8 cellular contexts compared by ENCODE assay signal in the genomic region with DNA sequence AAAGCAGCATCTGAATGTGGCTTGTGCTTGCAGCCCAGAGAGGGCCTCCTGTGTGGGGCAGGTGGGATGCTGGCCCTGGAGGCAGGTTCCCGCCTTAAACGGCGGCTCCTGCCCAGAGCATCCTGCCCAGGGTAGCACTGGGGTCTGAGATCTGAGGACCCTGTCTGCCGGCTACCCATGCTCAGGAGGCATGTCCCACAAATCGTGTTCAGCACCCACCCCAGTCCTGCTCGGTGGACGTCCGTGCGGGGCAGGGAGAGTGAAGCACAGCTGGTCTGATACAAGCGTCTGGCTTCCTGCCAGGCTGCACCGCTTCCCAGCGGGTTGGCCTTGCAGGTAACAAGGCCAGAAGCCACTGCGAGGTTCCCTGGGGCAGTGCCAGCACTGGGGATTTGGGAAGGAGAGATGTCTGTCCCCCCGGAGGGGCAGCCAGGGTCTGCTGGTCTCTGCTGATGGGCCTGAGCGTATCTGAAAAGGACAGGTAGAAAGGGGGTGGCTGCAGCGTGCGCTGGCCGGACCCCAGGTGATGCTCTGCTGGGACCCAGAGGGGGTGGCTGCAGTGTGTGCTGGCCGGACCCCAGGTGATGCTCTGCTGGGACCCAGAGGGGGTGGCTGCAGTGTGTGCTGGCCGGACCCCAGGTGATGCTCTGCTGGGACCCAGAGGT. TPM values are rescaled to one million over a fixed set of nuclear protein-coding genes. Genes with fewer than 3 reads are reported as not detected.
DNase-seq lines count a peak whose midpoint lies in the region; ATAC-seq and TF ChIP-seq lines count a peak whose summit lies in the region.

No MANE protein-coding gene starts in this region.

- no peaks in the 10 kb centered on the region for H3K9me3 Mint-ChIP-seq in CD8-positive, alpha-beta memory T cell
- H3K9me3 Mint-ChIP-seq in nephron progenitor cell = no peaks in the 10 kb centered on the region

- ATAC-seq in HG02981 (IDR thresholded peaks at IDR 0.05; ENCODE audit: unreplicated experiment) (no peak), sciatic nerve (no peak)

- peak overlapping the region; percentile 83 for H3K4me3 ChIP-seq in CD8-positive, alpha-beta memory T cell (ENCODE audit: low read length)
- no peak overlapping the region for H3K4me3 ChIP-seq in dorsolateral prefrontal cortex
- H3K4me3 ChIP-seq in HAP-1 = no peak overlapping the region

- peak in 1 of 5 donors; percentile 62 for DNase-seq in CD8-positive, alpha-beta memory T cell
- DNase-seq in NCI-H345 (lab: John Stamatoyannopoulos, UW) (peak; percentile 71), dorsolateral prefrontal cortex (no peak), nephron progenitor cell (peak; percentile 2), HAP-1 (ENCODE audit: low spot score in 2 of 2) (no peak), sciatic nerve (ENCODE audit: low spot score) (no peak)
- no peak for DNase-seq in activated CD4-positive, CD25-positive, alpha-beta regulatory T cell treated with anti-CD3 and anti-CD28 coated beads, Interleukin-2, amount 50 U/mL, for 72 hours

- peaks cover 0 to 6% of the 10 kb centered on the region in 2 donors for H3K27me3 Mint-ChIP-seq in CD8-positive, alpha-beta memory T cell
- H3K27me3 Mint-ChIP-seq in nephron progenitor cell (ENCODE audit: low read depth, poor library complexity) = no peaks in the 10 kb centered on the region

- peak overlapping the region; percentile 15 for H3K27ac ChIP-seq in CD8-positive, alpha-beta memory T cell (ENCODE audit: low read depth, low read length)
- peak overlapping the region in 34 of 59 donors; percentile 32 to 84 (median 62) for H3K27ac ChIP-seq in dorsolateral prefrontal cortex

- CTCF ChIA-PET in CD8-positive, alpha-beta memory T cell (lab: Charles Lee) = interaction anchor here (0.7 to 3.4 kb wide), 3 partner anchors 18 to 61 kb away, joined by 3 to 14 read pairs (median 3); no protein-coding TSS in a partner anchor

- H3K4me3 Mint-ChIP-seq in CD8-positive, alpha-beta memory T cell = peak overlapping the region; percentile 84 to 93 (median 88)
- no peak overlapping the region for H3K4me3 Mint-ChIP-seq in nephron progenitor cell

- peaks cover 67% of the 10 kb centered on the region for H3K4me1 ChIP-seq in CD8-positive, alpha-beta memory T cell (ENCODE audit: insufficient read depth, low read length)
- peaks cover 21% of the 10 kb centered on the region for H3K4me1 ChIP-seq in HAP-1

- intact Hi-C loops in dorsolateral prefrontal cortex (cut with DNase I) = no loop called here
- intact Hi-C loops in sciatic nerve (cut with DNase I) = no loop called here

- no peaks in the 10 kb centered on the region for H3K27me3 ChIP-seq in CD8-positive, alpha-beta memory T cell (ENCODE audit: insufficient read depth, low read length, poor library complexity, severe bottlenecking)
- H3K27me3 ChIP-seq in dorsolateral prefrontal cortex (no peaks in the 10 kb centered on the region), HAP-1 (ENCODE audit: low read depth) (no peaks in the 10 kb centered on the region)

- TF ChIP-seq CTCF in dorsolateral prefrontal cortex (IDR thresholded peaks at IDR 0.05 in 54 of 56, conservative IDR thresholded peaks at IDR 0.05 in 2 of 56; ENCODE audit: low read depth in 1 of 56, partially characterized antibody in 56 of 56) = no peak
- TF ChIP-seq CTCF in nephron progenitor cell (IDR thresholded peaks at IDR 0.05) = no peak

- peak overlapping the region; percentile 95 to 100 (median 100) for H3K27ac Mint-ChIP-seq in CD8-positive, alpha-beta memory T cell
- no peak overlapping the region for H3K27ac Mint-ChIP-seq in nephron progenitor cell

- H3K9me3 ChIP-seq in CD8-positive, alpha-beta memory T cell (ENCODE audit: low read length) = no peaks in the 10 kb centered on the region
- no peaks in the 10 kb centered on the region for H3K9me3 ChIP-seq in HAP-1

- POLR2A ChIA-PET in CD8-positive, alpha-beta memory T cell (lab: Charles Lee) = interaction anchor here (1.0 to 1.6 kb wide), 4 partner anchors 12 to 125 kb away, joined by 3 to 4 read pairs (median 4); a partner anchor contains a TSS

- in situ Hi-C loops in HAP-1 (cut with MboI; ENCODE audit: low sequenced_read_pairs) = no loop called here

- peaks cover 0 to 25% (median 2%) of the 10 kb centered on the region in 3 donors for H3K36me3 Mint-ChIP-seq in CD8-positive, alpha-beta memory T cell
- H3K36me3 Mint-ChIP-seq in nephron progenitor cell (ENCODE audit: low read depth) = peaks cover 5% of the 10 kb centered on the region

- peaks cover 35 to 65% (median 44%) of the 10 kb centered on the region in 3 donors for H3K4me1 Mint-ChIP-seq in CD8-positive, alpha-beta memory T cell
- peaks cover 34% of the 10 kb centered on the region for H3K4me1 Mint-ChIP-seq in nephron progenitor cell

- peaks cover 8% of the 10 kb centered on the region for H3K36me3 ChIP-seq in CD8-positive, alpha-beta memory T cell (ENCODE audit: insufficient read depth, low read length)
- peaks cover 37% of the 10 kb centered on the region for H3K36me3 ChIP-seq in HAP-1 (replicated peaks)

RNA-seq across cellular contexts. Expression of a gene that starts 3.6 kb away (rescaled TPM):
- 100 to 1,000 TPM in 1 of 2 experiments, 10 to 100 TPM in 1; 96.2 to 102 TPM for total RNA-seq in CD8-positive, alpha-beta memory T cell
- polyA plus RNA-seq in CD8-positive, alpha-beta memory T cell = 49.0 TPM
- total RNA-seq in dorsolateral prefrontal cortex (10 to 100 TPM in 119 of 120 experiments, 1 to 10 TPM in 1; 8.2 to 34.3 (median 18.0) TPM), sciatic nerve (22.8 TPM)

RNA-seq across cellular contexts. Expression of a gene that starts 11.5 kb away (rescaled TPM):
- total RNA-seq in CD8-positive, alpha-beta memory T cell = 10 to 100 TPM; 22.3 to 25.9 TPM
- 6.1 TPM for polyA plus RNA-seq in CD8-positive, alpha-beta memory T cell
- 10 to 100 TPM; 21.8 to 41.6 (median 30.1) TPM for total RNA-seq in dorsolateral prefrontal cortex
- 22.6 TPM for total RNA-seq in sciatic nerve

RNA-seq across cellular contexts. Expression of a gene that starts 18.8 kb away (rescaled TPM):
- 1 to 10 TPM; 1.7 to 1.8 TPM for total RNA-seq in CD8-positive, alpha-beta memory T cell
- not detected for polyA plus RNA-seq in CD8-positive, alpha-beta memory T cell
- 10 to 100 TPM; 14.2 to 93.7 (median 47.5) TPM for total RNA-seq in dorsolateral prefrontal cortex
- total RNA-seq in sciatic nerve = 0.76 TPM

RNA-seq across cellular contexts. Expression of a gene that starts 55.5 kb away (rescaled TPM):
- 10 to 100 TPM; 51.4 to 52.2 TPM for total RNA-seq in CD8-positive, alpha-beta memory T cell
- polyA plus RNA-seq in CD8-positive, alpha-beta memory T cell = 18.6 TPM
- total RNA-seq in dorsolateral prefrontal cortex (10 to 100 TPM; 40.5 to 94.4 (median 60.7) TPM), sciatic nerve (47.6 TPM)

Comparison
In these comparisons a context has a peak if more than half of its experiments do, and no peak if none do; other contexts are left out.
1. DNase-seq: peak in NCI-H345 (single experiment) and nephron progenitor cell (single experiment); none in dorsolateral prefrontal cortex (0 of 10), activated CD4-positive, CD25-positive, alpha-beta regulatory T cell treated with anti-CD3 and anti-CD28 coated beads, Interleukin-2, amount 50 U/mL, for 72 hours (single experiment), HAP-1 (0 of 2) and sciatic nerve (single experiment).